In the genomic region with DNA sequence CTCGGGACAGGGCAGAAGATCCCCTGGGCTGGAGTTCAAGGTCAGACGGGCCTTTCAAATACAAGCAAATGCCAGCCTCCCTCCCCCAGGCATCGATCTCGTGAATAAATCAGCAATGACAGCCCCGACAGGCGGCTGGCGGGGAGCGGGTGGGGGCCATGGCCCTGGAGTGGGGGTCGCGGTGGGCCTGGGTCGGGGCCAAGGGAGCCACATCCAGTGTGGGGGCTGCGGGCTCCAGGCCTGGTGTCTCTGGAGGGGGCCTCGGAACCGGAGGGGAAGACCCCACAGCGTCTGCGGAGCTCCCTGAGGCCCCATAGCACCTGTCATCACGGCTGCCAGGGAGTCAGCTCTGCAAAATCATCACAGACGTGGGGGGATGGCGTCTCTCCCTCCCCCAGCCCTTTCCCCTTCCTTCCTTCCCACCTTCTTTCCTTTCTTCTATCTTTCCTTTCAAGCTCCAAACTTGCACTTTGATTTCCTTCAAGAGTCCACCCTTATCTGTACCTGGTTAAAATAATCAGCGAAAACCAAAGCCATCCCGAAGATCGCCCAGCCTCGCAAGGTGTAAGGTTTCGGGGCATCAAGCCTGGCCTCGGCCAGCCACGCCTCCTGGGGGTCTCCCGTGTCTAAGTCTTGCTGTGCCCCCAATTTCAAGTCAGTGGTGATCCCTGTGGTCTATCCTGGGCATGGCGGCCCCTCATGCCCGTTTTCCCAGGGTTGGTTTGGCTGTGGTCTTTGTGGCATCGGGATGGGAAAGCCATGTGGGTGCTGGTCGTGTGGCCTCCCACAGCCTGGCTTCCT, we compare ENCODE assay signal across 17 cellular contexts.
"Had no signal": no experiment of that assay in that cellular context is flagged by ENCODE, and none has a peak within 500 bp of the region (broad histone marks: within the 10 kb centered on the region; RNA-seq: fewer than 3 reads in every experiment).

No MANE protein-coding gene starts in this region.

- ATAC-seq: foreskin keratinocyte, left colon, mucosa of descending colon, psoas muscle had no signal

- H3K27me3 ChIP-seq: foreskin keratinocyte, hepatocyte, right lobe of liver had no signal

- H3K27ac ChIP-seq: foreskin keratinocyte, hepatocyte, parathyroid adenoma, psoas muscle, right lobe of liver had no signal

- H3K27me3 Mint-ChIP-seq: central memory CD8-positive, alpha-beta T cell had no signal

- H3K9me3 Mint-ChIP-seq: central memory CD8-positive, alpha-beta T cell; natural killer cell; neural crest cell had no signal

- DNase-seq: erythroblast; foreskin keratinocyte; left colon; mucosa of descending colon; natural killer cell; nucleus accumbens; psoas muscle; retina; right lobe of liver; stimulated activated CD4-positive, alpha-beta T cell treated with anti-CD3 and anti-CD28 coated beads, Interleukin-12 subunit alpha, Interleukin-12 subunit beta, amount 100 ng/mL, for 4 hours; stimulated activated CD4-positive, alpha-beta T cell treated with anti-CD3 and anti-CD28 coated beads, Interleukin-2, amount 100 ng/mL, for 48 hours; stimulated activated naive CD4-positive, alpha-beta T cell treated with Interleukin-2 at 50 U/mL for 16 hours; trophoblast cell had no signal

- H3K4me3 ChIP-seq: hepatocyte, mucosa of descending colon, psoas muscle, right lobe of liver had no signal

- H3K9me3 ChIP-seq: mucosa of descending colon, psoas muscle, right lobe of liver had no signal

- H3K36me3 Mint-ChIP-seq: natural killer cell had no signal

- H3K36me3 ChIP-seq: right lobe of liver had no signal

- H3K4me3 Mint-ChIP-seq: central memory CD8-positive, alpha-beta T cell; natural killer cell had no signal

- H3K4me1 Mint-ChIP-seq: central memory CD8-positive, alpha-beta T cell; natural killer cell; neural crest cell had no signal

- H3K27ac Mint-ChIP-seq: natural killer cell had no signal

- H3K4me1 ChIP-seq: foreskin keratinocyte, parathyroid adenoma, psoas muscle, right lobe of liver had no signal
